ENCODE assay signal across 8 cellular contexts in genomic region chr11:46361283-46362145, GRCh38. TPM values are rescaled to one million over a fixed set of nuclear protein-coding genes. Genes with fewer than 3 reads are reported as not detected.
DNase-seq lines count a peak whose midpoint lies in the region; ATAC-seq and TF ChIP-seq lines count a peak whose summit lies in the region.

No MANE protein-coding gene starts in this region.

- H3K27ac ChIP-seq in breast epithelium (peak overlapping the region; percentile 90 to 98), hepatocyte (peak overlapping the region; percentile 23), spleen (peak overlapping the region; percentile 77 to 94 (median 90)), PC-9 (no peak overlapping the region)

- H2AFZ ChIP-seq in hepatocyte (no peak overlapping the region), PC-9 (no peak overlapping the region)

- ATAC-seq in HG03135 (IDR thresholded peaks at IDR 0.05; ENCODE audit: unreplicated experiment), result peak; percentile 85

- H3K9me3 Mint-ChIP-seq in MCF 10A (ENCODE audit: unreplicated experiment), result no peaks in the 10 kb centered on the region
- no peaks in the 10 kb centered on the region for H3K9me3 Mint-ChIP-seq in activated naive CD8-positive, alpha-beta T cell (ENCODE audit: low read depth)

- H3K4me1 Mint-ChIP-seq in MCF 10A (ENCODE audit: insufficient read depth, unreplicated experiment), result peaks cover 24% of the 10 kb centered on the region
- peaks cover 66% of the 10 kb centered on the region for H3K4me1 Mint-ChIP-seq in activated naive CD8-positive, alpha-beta T cell (ENCODE audit: low read depth)

- H3K4me1 ChIP-seq in breast epithelium, result peaks cover 19 to 29% of the 10 kb centered on the region in 2 donors
- H3K4me1 ChIP-seq in hepatocyte (ENCODE audit: insufficient read depth), result peaks cover 12% of the 10 kb centered on the region
- peaks cover 39 to 100% (median 69%) of the 10 kb centered on the region in 6 donors for H3K4me1 ChIP-seq in spleen
- peaks cover 22% of the 10 kb centered on the region for H3K4me1 ChIP-seq in PC-9 (replicated peaks; ENCODE audit: insufficient read depth)

- CTCF ChIA-PET in MCF 10A (lab: Yijun Ruan, JAX) (interaction anchor here (0.6 to 3.1 kb wide), 5 partner anchors 10 to 58 kb away, joined by 3 to 23 read pairs (median 3); no protein-coding TSS in a partner anchor), PC-9 (lab: Charles Lee) (interaction anchor here (0.7 kb wide), 1 partner anchor 47 kb away, joined by 3 read pairs; no protein-coding TSS in a partner anchor)

- TF ChIP-seq POLR2A in breast epithelium (IDR thresholded peaks at IDR 0.05) (no peak), Raji (IDR thresholded peaks at IDR 0.05; ENCODE audit: insufficient read depth, low read depth, low read length) (peak; percentile 82), spleen (IDR thresholded peaks at IDR 0.05) (no peak)

- no TSS peak for BruUV-seq in MCF 10A (replicated peaks; lab: Mats Ljungman, UMichigan)
- BruUV-seq in PC-9 (replicated peaks; lab: Mats Ljungman, UMichigan), result no TSS peak

- 63% methylated on average over 26 of the region's 26 CpGs for WGBS in hepatocyte (ENCODE audit: low lambda C conversion rate, missing lambda C conversion rate)
- WGBS in spleen, 5 donors, result 3 to 7% (median 4%) methylated on average over 18 to 26 of the region's 26 CpGs

- H3K27me3 ChIP-seq in breast epithelium (no peaks in the 10 kb centered on the region), hepatocyte (no peaks in the 10 kb centered on the region), spleen (replicated peaks in 1 of 7) (no peaks in the 10 kb centered on the region), PC-9 (ENCODE audit: insufficient read depth, low read depth) (no peaks in the 10 kb centered on the region)

- peak in 1 of 2 donors; percentile 49 for DNase-seq in breast epithelium (ENCODE audit: low spot score in 2 of 2)
- no peak for DNase-seq in MCF 10A (ENCODE audit: unreplicated experiment)
- no peak for DNase-seq in hepatocyte (ENCODE audit: low spot score)
- peak; percentile 93 for DNase-seq in spleen
- no peak for DNase-seq in PC-9

- H3K4me3 Mint-ChIP-seq in MCF 10A (ENCODE audit: unreplicated experiment), result no peak overlapping the region
- peak overlapping the region; percentile 86 for H3K4me3 Mint-ChIP-seq in activated naive CD8-positive, alpha-beta T cell

- H3K79me2 ChIP-seq in hepatocyte, result peaks cover 49% of the 10 kb centered on the region
- peaks cover 22% of the 10 kb centered on the region for H3K79me2 ChIP-seq in PC-9 (ENCODE audit: low read depth)

- H3K9me3 ChIP-seq in breast epithelium (no peaks in the 10 kb centered on the region), hepatocyte (ENCODE audit: low read depth) (no peaks in the 10 kb centered on the region), spleen (no peaks in the 10 kb centered on the region), PC-9 (ENCODE audit: insufficient read depth, low read depth) (no peaks in the 10 kb centered on the region)

- H3K4me2 ChIP-seq in hepatocyte (peak overlapping the region; percentile 41), PC-9 (no peak overlapping the region)

- H3F3A ChIP-seq in PC-9 (ENCODE audit: insufficient read depth, low read depth), result peaks cover 12% of the 10 kb centered on the region; the same call in 1 of the 2 replicates

- TF ChIP-seq CTCF in breast epithelium (IDR thresholded peaks at IDR 0.05), result no peak
- no peak for TF ChIP-seq CTCF in MCF 10A (IDR thresholded peaks at IDR 0.05; ENCODE audit: unreplicated experiment)
- no peak for TF ChIP-seq CTCF in hepatocyte (IDR thresholded peaks at IDR 0.05; ENCODE audit: poor library complexity)
- TF ChIP-seq CTCF in spleen (IDR thresholded peaks at IDR 0.05 in 8 of 11, conservative IDR thresholded peaks at IDR 0.05 in 3 of 11), result no peak
- no peak for TF ChIP-seq CTCF in PC-9 (conservative IDR thresholded peaks at IDR 0.05)

- no peaks in the 10 kb centered on the region for H3K36me3 Mint-ChIP-seq in MCF 10A (ENCODE audit: insufficient read depth, unreplicated experiment)
- H3K36me3 Mint-ChIP-seq in activated naive CD8-positive, alpha-beta T cell, result no peaks in the 10 kb centered on the region

- H3K4me3 ChIP-seq in breast epithelium (peak overlapping the region; percentile 30 to 61 (median 30)), hepatocyte (no peak overlapping the region), spleen (peak overlapping the region; percentile 23 to 68 (median 36)), PC-9 (no peak overlapping the region)

- H3K36me3 ChIP-seq in breast epithelium (no peaks in the 10 kb centered on the region), hepatocyte (replicated peaks; ENCODE audit: insufficient read depth, low read depth) (no peaks in the 10 kb centered on the region), spleen (peaks cover 0 to 34% (median under 1%) of the 10 kb centered on the region in 6 donors), PC-9 (ENCODE audit: low read depth) (no peaks in the 10 kb centered on the region)

- H4K20me1 ChIP-seq in hepatocyte (ENCODE audit: insufficient read depth, poor library complexity, severe bottlenecking) (peaks cover 4% of the 10 kb centered on the region), PC-9 (ENCODE audit: insufficient read depth) (peaks cover 11% of the 10 kb centered on the region; the same call in 1 of the 2 replicates)

- H3K27ac Mint-ChIP-seq in MCF 10A (ENCODE audit: low read depth, unreplicated experiment), result no peak overlapping the region
- H3K27ac Mint-ChIP-seq in activated naive CD8-positive, alpha-beta T cell, result peak overlapping the region; percentile 91

- H3K27me3 Mint-ChIP-seq in MCF 10A (ENCODE audit: insufficient read depth, unreplicated experiment), result no peaks in the 10 kb centered on the region
- no peaks in the 10 kb centered on the region for H3K27me3 Mint-ChIP-seq in activated naive CD8-positive, alpha-beta T cell

- intact Hi-C loops in breast epithelium (cut with DNase I; ENCODE audit: low total_unique reads), result no loop called here
- intact Hi-C loops in MCF 10A (cut with micrococcal nuclease), result no loop called here
- intact Hi-C loops in spleen (cut with DNase I; ENCODE audit: low total_unique reads), result no loop called here
- intact Hi-C loops in PC-9 (cut with micrococcal nuclease; ENCODE audit: unreplicated experiment), result loop anchor here (2.0 to 5.0 kb wide), 2 partner anchors 119 to 256 kb away; partner anchors contain the start of genes ATG13 and HARBI1

- H3K9me2 ChIP-seq in hepatocyte (replicated peaks; ENCODE audit: insufficient read depth) (no peaks in the 10 kb centered on the region), PC-9 (ENCODE audit: insufficient read depth) (no peaks in the 10 kb centered on the region)

- POLR2A ChIA-PET in MCF 10A (lab: Yijun Ruan, JAX) (interaction anchor here (0.6 to 1.0 kb wide), 2 partner anchors 25 to 118 kb away, joined by 3 read pairs; no protein-coding TSS in a partner anchor), PC-9 (lab: Charles Lee; ENCODE audit: unreplicated experiment) (no interaction called here)

RNA-seq across cellular contexts. Expression of gene DGKZ, which starts 14.3 kb away (rescaled TPM):
- 10 to 100 TPM; 42.3 to 46.5 (median 46.2) TPM for total RNA-seq in breast epithelium
- total RNA-seq in MCF 10A (2022), result 52.8 and 57.9 TPM in 2 replicates
- total RNA-seq in hepatocyte, result 26.6 and 28.2 TPM in 2 replicates
- polyA plus RNA-seq in hepatocyte, result 42.9 and 52.4 TPM in 2 replicates
- 100 to 1,000 TPM in 5 of 7 donors, 10 to 100 TPM in 2; 86.0 to 136 (median 106) TPM for total RNA-seq in spleen
- 10 to 100 TPM; 44.2 to 89.0 (median 60.9) TPM for polyA plus RNA-seq in spleen
- 49.3 and 67.5 TPM in 2 replicates for total RNA-seq in PC-9 (2021)

RNA-seq across cellular contexts. Expression of gene MDK, which starts 20.0 kb away (rescaled TPM):
- 100 to 1,000 TPM in 1 of 3 donors, 10 to 100 TPM in 2; 20.5 to 115 (median 54.7) TPM for total RNA-seq in breast epithelium
- 0.49 and 1.8 TPM in 2 replicates for total RNA-seq in MCF 10A (2022)
- 515 and 562 TPM in 2 replicates for total RNA-seq in hepatocyte
- polyA plus RNA-seq in hepatocyte, result 1,225 and 1,549 TPM in 2 replicates
- total RNA-seq in spleen, result 10 to 100 TPM; 22.6 to 52.8 (median 36.8) TPM
- polyA plus RNA-seq in spleen, result 10 to 100 TPM; 16.2 to 26.6 (median 22.3) TPM
- 399 and 464 TPM in 2 replicates for total RNA-seq in PC-9 (2021)

RNA-seq across cellular contexts. Expression of gene CHRM4, which starts 30.1 kb away (rescaled TPM):
- total RNA-seq in breast epithelium (1 to 10 TPM in 1 of 3 donors, under 1 TPM in 1, not detected in 1; 0.66 to 1.1 TPM), MCF 10A (2022) (not detected in 2 replicates), hepatocyte (0.30 and 0.84 TPM in 2 replicates), spleen (10 to 100 TPM in 3 of 7 donors, 1 to 10 TPM in 4; 2.3 to 34.1 (median 8.5) TPM), PC-9 (2021) (0.31 TPM in 1 of 2 replicates, not detected in the other)
- polyA plus RNA-seq in hepatocyte (0.30 TPM in 1 of 2 replicates, not detected in the other), spleen (1 to 10 TPM in 1 of 3 donors, under 1 TPM in 2; 0.06 to 2.0 (median 0.20) TPM)

Comparison
In these comparisons a context has a peak if more than half of its experiments do, and no peak if none do; other contexts are left out.
1. H3K4me3 ChIP-seq: peak in breast epithelium (3 of 3) and spleen (8 of 8); none in hepatocyte (single experiment) and PC-9 (single experiment).